In genomic region chr6:19399406-19399805, GRCh38 we compare ENCODE assay signal across 18 cellular contexts.
DNase-seq lines count a peak whose midpoint lies in the region; ATAC-seq, FAIRE-seq and TF ChIP-seq lines count a peak whose summit lies in the region.
"Had no signal": no experiment of that assay in that cellular context is flagged by ENCODE, and none has a peak within 500 bp of the region (broad histone marks: within the 10 kb centered on the region; RNA-seq: fewer than 3 reads in every experiment).

No MANE protein-coding gene starts in this region.

- no peaks in the 10 kb centered on the region for H3F3A ChIP-seq in SK-N-SH (replicated peaks; ENCODE audit: insufficient read depth)

- H3K4me1 ChIP-seq in SK-N-SH (ENCODE audit: control insufficient read depth in 1 of 2, insufficient read depth in 2 of 2, low read depth in 1 of 2, low read length in 1 of 2): no peaks in the 10 kb centered on the region
- H3K4me1 ChIP-seq in astrocyte (ENCODE audit: insufficient read depth, low read length): no peaks in the 10 kb centered on the region
- H3K4me1 ChIP-seq in tibial nerve: peaks cover 0 to 2% (median 0%) of the 10 kb centered on the region in 4 donors
- peaks cover 0 to 7% (median 0%) of the 10 kb centered on the region in 4 donors for H3K4me1 ChIP-seq in esophagus muscularis mucosa
- H3K4me1 ChIP-seq: ascending aorta, left ventricle myocardium inferior, suprapubic skin had no signal

- H3K27ac ChIP-seq in SK-N-SH (ENCODE audit: low read depth in 2 of 2, low read length in 1 of 2) (no peak overlapping the region), astrocyte (ENCODE audit: low read depth, low read length) (no peak overlapping the region), tibial nerve (peak overlapping the region in 1 of 4 donors; percentile 23), esophagus muscularis mucosa (replicated peaks in 1 of 4) (no peak overlapping the region)
- H3K27ac ChIP-seq: ascending aorta, left ventricle myocardium inferior, skin epidermis, suprapubic skin had no signal

- POLR2A ChIA-PET in SK-N-SH (lab: Yijun Ruan, JAX): no interaction called here

- ATAC-seq in SK-N-SH treated with all-trans-retinoic acid at 6 μM for 48 hours (no peak), HG02642 (IDR thresholded peaks at IDR 0.05; ENCODE audit: poor library complexity, unreplicated experiment) (no peak)
- ATAC-seq: natural killer cell treated with Interleukin-12 subunit alpha and Interleukin-12 subunit beta and Interleukin-15 and Interleukin-18, amount 100 ng/mL, for 72 hours had no signal

- intact Hi-C loops in esophagus muscularis mucosa (cut with DNase I): no loop called here

- TF ChIP-seq EP300 in SK-N-SH (IDR thresholded peaks at IDR 0.05; ENCODE audit: borderline replicate concordance in 1 of 2, low read depth in 1 of 2, low read length in 1 of 2): no peak
- TF ChIP-seq EP300 in tibial nerve (IDR thresholded peaks at IDR 0.05): no peak
- TF ChIP-seq EP300 in esophagus muscularis mucosa (IDR thresholded peaks at IDR 0.05): no peak

- FAIRE-seq in astrocyte (lab: Jason Lieb, UNC): no peak
- FAIRE-seq: D721Med had no signal

- CTCF ChIA-PET in SK-N-SH (lab: Yijun Ruan, JAX): no interaction called here

- H3K9me3 ChIP-seq in SK-N-SH (no peaks in the 10 kb centered on the region), astrocyte (ENCODE audit: insufficient read depth, low read depth, low read length) (peaks cover 9% of the 10 kb centered on the region), tibial nerve (peaks cover 0 to 23% (median 0%) of the 10 kb centered on the region in 4 donors), esophagus muscularis mucosa (peaks cover 0 to 7% (median 2%) of the 10 kb centered on the region in 4 donors)

- H3K27me3 Mint-ChIP-seq in astrocyte (ENCODE audit: low read depth, unreplicated experiment): no peaks in the 10 kb centered on the region
- H3K27me3 Mint-ChIP-seq: natural killer cell treated with Interleukin-12 subunit alpha and Interleukin-12 subunit beta and Interleukin-15 and Interleukin-18, amount 100 ng/mL, for 72 hours had no signal

- no peak for TF ChIP-seq RAD21 in SK-N-SH (IDR thresholded peaks at IDR 0.05; ENCODE audit: low read length)

- H2AFZ ChIP-seq in SK-N-SH (ENCODE audit: low read depth) (peak overlapping the region; percentile 9; the same call in 1 of the 2 replicates), astrocyte (ENCODE audit: low read depth, low read length) (peak overlapping the region; percentile 28)

- no peaks in the 10 kb centered on the region for H3K79me2 ChIP-seq in SK-N-SH (ENCODE audit: insufficient read depth)
- H3K79me2 ChIP-seq in astrocyte (ENCODE audit: insufficient read depth, low read length): no peaks in the 10 kb centered on the region

- no peaks in the 10 kb centered on the region for H3K4me1 Mint-ChIP-seq in astrocyte (ENCODE audit: low read depth, unreplicated experiment)
- H3K4me1 Mint-ChIP-seq: endodermal cell had no signal

- DNase-seq in SK-N-SH (no peak), astrocyte (ENCODE audit: low read depth) (peak; percentile 66), hypothalamus (lab: John Stamatoyannopoulos, UW) (peak in 27 of 51 donors; percentile 0 to 51 (median 7)), tibial nerve (ENCODE audit: low spot score in 2 of 2) (peak; percentile 13 to 18), NCI-H1417 treated with DMSO at 0.1 percent for 48 hours (lab: John Stamatoyannopoulos, UW) (no peak), esophagus muscularis mucosa (ENCODE audit: extremely low spot score) (no peak)
- DNase-seq: endodermal cell, left ventricle myocardium inferior, NCI-H524, Right ventricle myocardium superior had no signal

- peaks cover 13% of the 10 kb centered on the region for H3K9me3 Mint-ChIP-seq in astrocyte (ENCODE audit: unreplicated experiment)

- no peaks in the 10 kb centered on the region for H3K9me2 ChIP-seq in SK-N-SH

- WGBS in SK-N-SH (ENCODE audit: low lambda C conversion rate): 31% methylated on average over 7 of the region's 7 CpGs
- WGBS in tibial nerve, 2 donors: 55 to 61% methylated on average over 7 of the region's 7 CpGs
- 82% methylated on average over 7 of the region's 7 CpGs for WGBS in esophagus muscularis mucosa

- peak overlapping the region; percentile 59 for H3K4me2 ChIP-seq in SK-N-SH
- H3K4me2 ChIP-seq in astrocyte (ENCODE audit: low read length): peak overlapping the region; percentile 55

- H3K4me3 Mint-ChIP-seq in astrocyte (ENCODE audit: unreplicated experiment): no peak overlapping the region
- H3K4me3 Mint-ChIP-seq: activated T-helper 1 cell treated with anti-CD3 and anti-CD28 coated beads, Interleukin-12 subunit alpha, Interleukin-12 subunit beta, Interleukin-2, Interleukin-4 antibody, amounts not matched to agents 30 ng/mL and 10 ng/mL and 1 ng/mL, durations not matched to agents 14 hours and 24 hours and 36 hours; endodermal cell; natural killer cell treated with Interleukin-12 subunit alpha and Interleukin-12 subunit beta and Interleukin-15 and Interleukin-18, amount 100 ng/mL, for 72 hours had no signal

- TF ChIP-seq CTCF in SK-N-SH (IDR thresholded peaks at IDR 0.05) (no peak), astrocyte (IDR thresholded peaks at IDR 0.05; ENCODE audit: insufficient read depth, low read depth, low read length) (no peak), tibial nerve (IDR thresholded peaks at IDR 0.05) (no peak), esophagus muscularis mucosa (IDR thresholded peaks at IDR 0.05) (no peak)

- H3K4me3 ChIP-seq in SK-N-SH (ENCODE audit: low read depth in 2 of 2, low read length in 1 of 2) (peak overlapping the region; percentile 9 to 38; a peak in 2 of 4 replicates), astrocyte (ENCODE audit: insufficient read depth, low read depth, low read length) (no peak overlapping the region), tibial nerve (no peak overlapping the region), esophagus muscularis mucosa (no peak overlapping the region)
- H3K4me3 ChIP-seq: ascending aorta, left ventricle myocardium inferior, skin epidermis, suprapubic skin had no signal

- H3K36me3 Mint-ChIP-seq in astrocyte (ENCODE audit: low read depth, unreplicated experiment): no peaks in the 10 kb centered on the region

- H3K27me3 ChIP-seq in SK-N-SH (ENCODE audit: insufficient read depth): no peaks in the 10 kb centered on the region
- no peaks in the 10 kb centered on the region for H3K27me3 ChIP-seq in astrocyte (ENCODE audit: insufficient read depth, low read length)
- H3K27me3 ChIP-seq in tibial nerve: no peaks in the 10 kb centered on the region
- no peaks in the 10 kb centered on the region for H3K27me3 ChIP-seq in esophagus muscularis mucosa
- H3K27me3 ChIP-seq: ascending aorta, suprapubic skin had no signal

- no peak overlapping the region for H3K27ac Mint-ChIP-seq in astrocyte (ENCODE audit: unreplicated experiment)
- H3K27ac Mint-ChIP-seq: activated T-helper 1 cell treated with anti-CD3 and anti-CD28 coated beads, Interleukin-12 subunit alpha, Interleukin-12 subunit beta, Interleukin-2, Interleukin-4 antibody, amounts not matched to agents 30 ng/mL and 10 ng/mL and 1 ng/mL, durations not matched to agents 14 hours and 24 hours and 36 hours; endodermal cell; natural killer cell treated with Interleukin-12 subunit alpha and Interleukin-12 subunit beta and Interleukin-15 and Interleukin-18, amount 100 ng/mL, for 72 hours had no signal

- no peak overlapping the region for H3K9ac ChIP-seq in SK-N-SH
- H3K9ac ChIP-seq in astrocyte (ENCODE audit: low read length): no peak overlapping the region

- no peaks in the 10 kb centered on the region for H3K36me3 ChIP-seq in SK-N-SH (replicated peaks in 1 of 2; ENCODE audit: control insufficient read depth in 1 of 2, insufficient read depth in 2 of 2, low read length in 1 of 2)
- H3K36me3 ChIP-seq in astrocyte (ENCODE audit: insufficient read depth, low read length): no peaks in the 10 kb centered on the region
- no peaks in the 10 kb centered on the region for H3K36me3 ChIP-seq in tibial nerve
- H3K36me3 ChIP-seq in esophagus muscularis mucosa: no peaks in the 10 kb centered on the region
- H3K36me3 ChIP-seq: ascending aorta, left ventricle myocardium inferior, suprapubic skin had no signal

- TF ChIP-seq POLR2A in tibial nerve (IDR thresholded peaks at IDR 0.05) (no peak), esophagus muscularis mucosa (IDR thresholded peaks at IDR 0.05; ENCODE audit: low read depth) (no peak)

- H4K20me1 ChIP-seq in SK-N-SH (ENCODE audit: insufficient read depth): no peaks in the 10 kb centered on the region
- no peaks in the 10 kb centered on the region for H4K20me1 ChIP-seq in astrocyte (ENCODE audit: insufficient read depth, low read length)

TF ChIP-seq in SK-N-SH, 30 proteins besides CTCF, POLR2A, EP300 and RAD21 (continues in another document):
- no peak for TF ChIP-seq RCOR1 (IDR thresholded peaks at IDR 0.05; ENCODE audit: low read length)
- no peak for TF ChIP-seq RFX5 (IDR thresholded peaks at IDR 0.05; ENCODE audit: low read length)
- no peak for TF ChIP-seq USF1 (IDR thresholded peaks at IDR 0.05; ENCODE audit: borderline replicate concordance, low read depth)
- no peak for TF ChIP-seq TCF12 (IDR thresholded peaks at IDR 0.05)

TF ChIP-seq in SK-N-SH treated with all-trans-retinoic acid at 6 μM for 48 hours, 23 proteins besides CTCF, POLR2A, EP300 and RAD21 (continues in another document):
- TF ChIP-seq CREB5 (CRISPR knock-in tag; IDR thresholded peaks at IDR 0.05; ENCODE audit: low read depth) (no peak), ARNTL (CRISPR knock-in tag; IDR thresholded peaks at IDR 0.05; ENCODE audit: borderline replicate concordance, low read depth) (no peak), ZC3H10 (CRISPR knock-in tag; IDR thresholded peaks at IDR 0.05) (no peak)

Comparison
In these comparisons a context has a peak if more than half of its experiments do, and no peak if none do; other contexts are left out.
1. DNase-seq: peak in astrocyte (single experiment), hypothalamus (27 of 51) and tibial nerve (2 of 2); none in SK-N-SH (single experiment), NCI-H1417 treated with DMSO at 0.1 percent for 48 hours (single experiment) and esophagus muscularis mucosa (single experiment).
2. H3K4me3 ChIP-seq: peak in SK-N-SH (2 of 2); none in astrocyte (single experiment), tibial nerve (0 of 4) and esophagus muscularis mucosa (0 of 4).